In genomic region chr13:84470528-84470927, GRCh38 we compare ENCODE assay signal across 28 cellular contexts.
"Had no signal": no experiment of that assay in that cellular context is flagged by ENCODE, and none has a peak within 500 bp of the region (broad histone marks: within the 10 kb centered on the region; RNA-seq: fewer than 3 reads in every experiment).

No MANE protein-coding gene starts in this region.

- H3K36me3 ChIP-seq: left lung, lower lobe of right lung, ovary, prostate gland, sigmoid colon, spleen, transverse colon, upper lobe of left lung, vagina had no signal

- H3K4me1 ChIP-seq: left lung, lower lobe of right lung, prostate gland, sigmoid colon, spleen, transverse colon, upper lobe of left lung, vagina had no signal

- H3K4me1 Mint-ChIP-seq: naive thymus-derived CD4-positive, alpha-beta T cell; stimulated activated memory B cell treated with anti-CD40 and anti-IgM and Interleukin-4, amounts not matched to agents 10 μg/mL and 1 μg/mL and 100 μg/mL, for 72 hours; stimulated activated naive CD8-positive, alpha-beta T cell treated with anti-CD3 and anti-CD28 coated beads, Interleukin-15, amount 100 ng/mL, for 72 hours had no signal

- ATAC-seq: left colon; left lung; lower lobe of right lung; mucosa of descending colon; naive thymus-derived CD4-positive, alpha-beta T cell; natural killer cell treated with Interleukin-12 subunit alpha and Interleukin-12 subunit beta and Interleukin-15 and Interleukin-18, amount 100 ng/mL, for 72 hours; right cardiac atrium; stimulated activated memory B cell treated with anti-CD40 and anti-IgM and Interleukin-4, amounts not matched to agents 10 μg/mL and 1 μg/mL and 100 μg/mL, for 72 hours; stimulated activated naive CD8-positive, alpha-beta T cell treated with anti-CD3 and anti-CD28 coated beads, Interleukin-15, amount 100 ng/mL, for 72 hours had no signal

- FAIRE-seq: islet of Langerhans, kidney, small intestine had no signal

- H3K9me3 ChIP-seq: lower lobe of right lung, ovary, prostate gland, sigmoid colon, transverse colon, upper lobe of left lung, vagina had no signal

- H3K4me3 Mint-ChIP-seq: naive thymus-derived CD4-positive, alpha-beta T cell; natural killer cell treated with Interleukin-12 subunit alpha and Interleukin-12 subunit beta and Interleukin-15 and Interleukin-18, amount 100 ng/mL, for 72 hours; stimulated activated memory B cell treated with anti-CD40 and anti-IgM and Interleukin-4, amounts not matched to agents 10 μg/mL and 1 μg/mL and 100 μg/mL, for 72 hours; stimulated activated naive CD8-positive, alpha-beta T cell treated with anti-CD3 and anti-CD28 coated beads, Interleukin-15, amount 100 ng/mL, for 72 hours had no signal

- H3K36me3 Mint-ChIP-seq: naive thymus-derived CD4-positive, alpha-beta T cell; stimulated activated memory B cell treated with anti-CD40 and anti-IgM and Interleukin-4, amounts not matched to agents 10 μg/mL and 1 μg/mL and 100 μg/mL, for 72 hours had no signal

- H3K27ac Mint-ChIP-seq: naive thymus-derived CD4-positive, alpha-beta T cell; natural killer cell treated with Interleukin-12 subunit alpha and Interleukin-12 subunit beta and Interleukin-15 and Interleukin-18, amount 100 ng/mL, for 72 hours; stimulated activated memory B cell treated with anti-CD40 and anti-IgM and Interleukin-4, amounts not matched to agents 10 μg/mL and 1 μg/mL and 100 μg/mL, for 72 hours; stimulated activated naive CD8-positive, alpha-beta T cell treated with anti-CD3 and anti-CD28 coated beads, Interleukin-15, amount 100 ng/mL, for 72 hours had no signal

- H3K27me3 Mint-ChIP-seq: naive thymus-derived CD4-positive, alpha-beta T cell; natural killer cell treated with Interleukin-12 subunit alpha and Interleukin-12 subunit beta and Interleukin-15 and Interleukin-18, amount 100 ng/mL, for 72 hours; stimulated activated memory B cell treated with anti-CD40 and anti-IgM and Interleukin-4, amounts not matched to agents 10 μg/mL and 1 μg/mL and 100 μg/mL, for 72 hours; stimulated activated naive CD8-positive, alpha-beta T cell treated with anti-CD3 and anti-CD28 coated beads, Interleukin-15, amount 100 ng/mL, for 72 hours had no signal

- H3K4me3 ChIP-seq: left lung, lower lobe of right lung, mucosa of descending colon, ovary, prostate gland, sigmoid colon, spleen, transverse colon, upper lobe of left lung, vagina had no signal

- H3K27ac ChIP-seq: left lung, lower lobe of right lung, ovary, prostate gland, sigmoid colon, spleen, transverse colon, upper lobe of left lung, vagina had no signal

- DNase-seq: hippocampal formation; kidney; left colon; left lung; lower lobe of right lung; midbrain; mucosa of descending colon; naive thymus-derived CD4-positive, alpha-beta T cell; ovary; posterior cingulate gyrus; retina; right cardiac atrium; sigmoid colon; small intestine; spleen; stimulated activated CD4-positive, alpha-beta T cell treated with anti-CD3 and anti-CD28 coated beads, Interleukin-2, amount 100 ng/mL, for 48 hours; stimulated activated CD4-positive, alpha-beta T cell treated with anti-CD3 and anti-CD28 coated beads, Interleukin-4, amount 100 ng/mL, for 4 hours; stimulated activated CD8-positive, alpha-beta memory T cell treated with anti-CD3 and anti-CD28 coated beads, Interleukin-4, amount 100 ng/mL, for 48 hours; stimulated activated naive CD4-positive, alpha-beta T cell treated with Interleukin-2 at 50 U/mL for 16 hours; stimulated activated naive CD8-positive, alpha-beta T cell treated with anti-CD3 and anti-CD28 coated beads, Interleukin-15, amount 100 ng/mL, for 72 hours; substantia nigra; transverse colon; upper lobe of left lung had no signal

- H3K27me3 ChIP-seq: left lung, ovary, sigmoid colon, spleen, transverse colon, upper lobe of left lung, vagina had no signal
